ENCODE assay signal across 9 cellular contexts in genomic region chr6:149140910-149141290, GRCh38.
DNase-seq lines count a peak whose midpoint lies in the region; ATAC-seq and TF ChIP-seq lines count a peak whose summit lies in the region.
"Had no signal": no experiment of that assay in that cellular context is flagged by ENCODE, and none has a peak within 500 bp of the region (broad histone marks: within the 10 kb centered on the region; RNA-seq: fewer than 3 reads in every experiment).

No MANE protein-coding gene starts in this region.

- H3K4me3 ChIP-seq in parathyroid adenoma (ENCODE audit: low read depth, low read length) (no peak overlapping the region), Karpas-422 (ENCODE audit: low read length) (no peak overlapping the region)

- H3K27me3 Mint-ChIP-seq in T-helper 2 cell treated with Interferon-gamma antibody and Interleukin-4, amounts not matched to agents 5 μg/mL and 100 μg/mL, for 36 hours (ENCODE audit: low read depth) = no peaks in the 10 kb centered on the region

- no peaks in the 10 kb centered on the region for H3K36me3 ChIP-seq in parathyroid adenoma (ENCODE audit: control insufficient read depth, insufficient read depth, low read length)
- H3K36me3 ChIP-seq in Karpas-422 (ENCODE audit: insufficient read depth, low read length) = no peaks in the 10 kb centered on the region

- no peaks in the 10 kb centered on the region for H4K20me1 ChIP-seq in Karpas-422 (ENCODE audit: insufficient read depth, low read depth, low read length)

- peaks cover 26% of the 10 kb centered on the region for H3K9me3 Mint-ChIP-seq in T-helper 2 cell treated with Interferon-gamma antibody and Interleukin-4, amounts not matched to agents 5 μg/mL and 100 μg/mL, for 36 hours

- H3K4me1 ChIP-seq in parathyroid adenoma (no peaks in the 10 kb centered on the region), Karpas-422 (ENCODE audit: low read length) (no peaks in the 10 kb centered on the region)

- H3K4me2 ChIP-seq in parathyroid adenoma (ENCODE audit: low read length) = no peak overlapping the region
- H3K4me2 ChIP-seq in Karpas-422 (ENCODE audit: low read depth, low read length, poor library complexity, severe bottlenecking) = no peak overlapping the region

- H3K9me3 ChIP-seq in parathyroid adenoma (ENCODE audit: control insufficient read depth, low read length) = no peaks in the 10 kb centered on the region
- H3K9me3 ChIP-seq in Karpas-422 (ENCODE audit: low read length) = no peaks in the 10 kb centered on the region

- H3K4me1 Mint-ChIP-seq in T-helper 2 cell treated with Interferon-gamma antibody and Interleukin-4, amounts not matched to agents 5 μg/mL and 100 μg/mL, for 36 hours (ENCODE audit: low read depth) = peaks cover 46% of the 10 kb centered on the region

- ATAC-seq in GM18519 (IDR thresholded peaks at IDR 0.05; ENCODE audit: low FRiP score, unreplicated experiment) = peak; percentile 31
- ATAC-seq in HG02571 (IDR thresholded peaks at IDR 0.05; ENCODE audit: unreplicated experiment) = peak; percentile 46
- no peak for ATAC-seq in HG02970 (IDR thresholded peaks at IDR 0.05; ENCODE audit: low FRiP score, unreplicated experiment)

- no peaks in the 10 kb centered on the region for H3K9me2 ChIP-seq in Karpas-422 (replicated peaks; ENCODE audit: insufficient read depth, low read length)

- no peak for TF ChIP-seq CTCF in parathyroid adenoma (IDR thresholded peaks at IDR 0.05)

- H2AFZ ChIP-seq in parathyroid adenoma (peak overlapping the region; percentile 39), Karpas-422 (ENCODE audit: low read length) (no peak overlapping the region)

- H3K4me3 Mint-ChIP-seq in T-helper 2 cell treated with Interferon-gamma antibody and Interleukin-4, amounts not matched to agents 5 μg/mL and 100 μg/mL, for 36 hours = peak overlapping the region; percentile 87

- no peak for DNase-seq in T-helper 2 cell treated with Interferon-gamma antibody and Interleukin-4, amounts not matched to agents 5 μg/mL and 100 μg/mL, for 36 hours (ENCODE audit: low spot score)
- DNase-seq in Karpas-422 = no peak
- no peak for DNase-seq in cardiac septum (ENCODE audit: low spot score)
- DNase-seq in OCI-M2 (lab: John Stamatoyannopoulos, UW; ENCODE audit: unreplicated experiment) = no peak
- DNase-seq: activated CD8-positive, alpha-beta memory T cell treated with anti-CD3 and anti-CD28 coated beads, Interleukin-2, amount 50 U/mL, for 4 hours had no signal

- H3K27ac Mint-ChIP-seq in T-helper 2 cell treated with Interferon-gamma antibody and Interleukin-4, amounts not matched to agents 5 μg/mL and 100 μg/mL, for 36 hours = peak overlapping the region; percentile 100

- H3K27ac ChIP-seq in parathyroid adenoma = no peak overlapping the region
- no peak overlapping the region for H3K27ac ChIP-seq in Karpas-422 (ENCODE audit: low read length)

- peaks cover 48% of the 10 kb centered on the region for H3K36me3 Mint-ChIP-seq in T-helper 2 cell treated with Interferon-gamma antibody and Interleukin-4, amounts not matched to agents 5 μg/mL and 100 μg/mL, for 36 hours (ENCODE audit: low read depth)

- intact Hi-C loops in cardiac septum (cut with DNase I) = no loop called here

- H3K27me3 ChIP-seq in parathyroid adenoma (ENCODE audit: control insufficient read depth, insufficient read depth, low read length) (no peaks in the 10 kb centered on the region), Karpas-422 (ENCODE audit: low read length) (no peaks in the 10 kb centered on the region)

- H3K9ac ChIP-seq in parathyroid adenoma = no peak overlapping the region
- no peak overlapping the region for H3K9ac ChIP-seq in Karpas-422 (ENCODE audit: low read length)

- no peaks in the 10 kb centered on the region for H3K79me2 ChIP-seq in parathyroid adenoma
- no peaks in the 10 kb centered on the region for H3K79me2 ChIP-seq in Karpas-422 (ENCODE audit: low read length)
